ENCODE assay signal across 28 cellular contexts in the genomic region with DNA sequence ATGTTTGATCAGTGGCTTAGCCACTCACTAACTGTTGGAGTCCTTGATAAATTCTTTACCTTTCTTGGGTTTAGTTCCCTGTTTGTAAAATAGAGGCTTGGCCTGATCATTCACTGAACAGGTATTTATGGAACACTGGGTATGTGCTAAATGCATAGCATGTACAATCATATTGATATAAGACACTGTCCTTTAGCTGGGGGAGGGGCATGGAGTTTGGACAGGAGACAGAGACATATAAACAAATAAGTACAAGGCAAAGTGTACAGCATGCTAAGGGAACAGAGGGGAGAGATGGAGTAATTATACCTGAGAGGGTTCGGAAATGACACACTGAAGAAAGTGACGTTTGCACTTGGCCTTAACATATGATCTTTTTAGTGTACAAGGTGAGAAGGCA.
DNase-seq lines count a peak whose midpoint lies in the region; ATAC-seq, FAIRE-seq and TF ChIP-seq lines count a peak whose summit lies in the region.
"Had no signal": no experiment of that assay in that cellular context is flagged by ENCODE, and none has a peak within 500 bp of the region (broad histone marks: within the 10 kb centered on the region; RNA-seq: fewer than 3 reads in every experiment).

No MANE protein-coding gene starts in this region.

- no peaks in the 10 kb centered on the region for H3K27me3 ChIP-seq in lung (ENCODE audit: control insufficient read depth, insufficient read depth)
- H3K27me3 ChIP-seq in prostate gland (replicated peaks; ENCODE audit: insufficient read depth): no peaks in the 10 kb centered on the region
- peaks cover 1 to 21% of the 10 kb centered on the region in 2 experiments; a peak in 2 of 5 replicates for H3K27me3 ChIP-seq in HepG2 (ENCODE audit: control insufficient read depth in 1 of 2, insufficient read depth in 2 of 2, low read length in 2 of 2)
- H3K27me3 ChIP-seq: BLaER1 treated with 17β-estradiol and CSF1 and Interleukin-3, amounts not matched to agents 10 nM and 100 nM had no signal

- TF ChIP-seq EP300 in HepG2 (IDR thresholded peaks at IDR 0.05; ENCODE audit: low read depth in 2 of 2, low read length in 2 of 2): no peak
- TF ChIP-seq EP300 in HepG2 (CRISPR knock-in tag; IDR thresholded peaks at IDR 0.05; ENCODE audit: borderline replicate concordance): no peak

- H3K36me3 Mint-ChIP-seq in activated CD8-positive, alpha-beta T cell treated with anti-CD3 and anti-CD28 coated beads, Interleukin-2, amount 10 ng/mL, durations not matched to agents 7 days and 5 days (ENCODE audit: low read depth): no peaks in the 10 kb centered on the region
- H3K36me3 Mint-ChIP-seq in activated CD8-positive, alpha-beta T cell treated with anti-CD3 and anti-CD28 coated beads for 36 hours (ENCODE audit: low read depth): no peaks in the 10 kb centered on the region
- H3K36me3 Mint-ChIP-seq: CD14-positive monocyte; CD8-positive, alpha-beta T cell had no signal

- no peak overlapping the region for H3K4me3 Mint-ChIP-seq in activated CD8-positive, alpha-beta T cell treated with anti-CD3 and anti-CD28 coated beads, Interleukin-2, amount 10 ng/mL, durations not matched to agents 7 days and 5 days
- no peak overlapping the region for H3K4me3 Mint-ChIP-seq in activated CD8-positive, alpha-beta T cell treated with anti-CD3 and anti-CD28 coated beads for 36 hours
- H3K4me3 Mint-ChIP-seq: B cell; CD14-positive monocyte; CD4-positive, CD25-positive, alpha-beta regulatory T cell; CD8-positive, alpha-beta T cell had no signal

- H3K4me1 ChIP-seq in lung (ENCODE audit: control insufficient read depth in 2 of 2, insufficient read depth in 2 of 2, low read length in 2 of 2) (peaks cover 0 to 5% of the 10 kb centered on the region in 2 donors), prostate gland (replicated peaks) (no peaks in the 10 kb centered on the region), HepG2 (ENCODE audit: insufficient read depth, low read length) (no peaks in the 10 kb centered on the region)
- H3K4me1 ChIP-seq: A549, Caco-2 had no signal

- TF ChIP-seq POLR2A in prostate gland (IDR thresholded peaks at IDR 0.05) (no peak), HepG2 (IDR thresholded peaks at IDR 0.05; ENCODE audit: insufficient read depth in 1 of 2, low read depth in 2 of 2, low read length in 2 of 2) (no peak)

- no peaks in the 10 kb centered on the region for H3K4me1 Mint-ChIP-seq in activated CD8-positive, alpha-beta T cell treated with anti-CD3 and anti-CD28 coated beads, Interleukin-2, amount 10 ng/mL, durations not matched to agents 7 days and 5 days (ENCODE audit: low read depth)
- no peaks in the 10 kb centered on the region for H3K4me1 Mint-ChIP-seq in activated CD8-positive, alpha-beta T cell treated with anti-CD3 and anti-CD28 coated beads for 36 hours (ENCODE audit: low read depth)
- H3K4me1 Mint-ChIP-seq: B cell had no signal

- H3K9ac ChIP-seq in HepG2 (ENCODE audit: insufficient read depth, low read depth, low read length): no peak overlapping the region
- H3K9ac ChIP-seq: BLaER1 treated with 17β-estradiol and CSF1 and Interleukin-3, amounts not matched to agents 10 nM and 100 nM had no signal

- BruUV-seq in HepG2 (replicated peaks; lab: Mats Ljungman, UMichigan): no TSS peak

- H3K27me3 Mint-ChIP-seq in activated CD8-positive, alpha-beta T cell treated with anti-CD3 and anti-CD28 coated beads, Interleukin-2, amount 10 ng/mL, durations not matched to agents 7 days and 5 days (ENCODE audit: low read depth): no peaks in the 10 kb centered on the region
- H3K27me3 Mint-ChIP-seq in activated CD8-positive, alpha-beta T cell treated with anti-CD3 and anti-CD28 coated beads for 36 hours: no peaks in the 10 kb centered on the region

- H3K36me3 ChIP-seq in lung (ENCODE audit: control insufficient read depth in 2 of 2, insufficient read depth in 2 of 2, low read length in 2 of 2) (no peaks in the 10 kb centered on the region), prostate gland (no peaks in the 10 kb centered on the region), HepG2 (replicated peaks in 1 of 2; ENCODE audit: control insufficient read depth in 1 of 2, insufficient read depth in 2 of 2, low read length in 2 of 2) (no peaks in the 10 kb centered on the region)
- H3K36me3 ChIP-seq: BLaER1 treated with 17β-estradiol and CSF1 and Interleukin-3, amounts not matched to agents 10 nM and 100 nM had no signal

- H3K4me2 ChIP-seq in HepG2 (ENCODE audit: low read depth, low read length): no peak overlapping the region
- H3K4me2 ChIP-seq: A549; BLaER1 treated with 17β-estradiol and CSF1 and Interleukin-3, amounts not matched to agents 10 nM and 100 nM had no signal

- H3K4me3 ChIP-seq in LNCaP clone FGC (ENCODE audit: low read depth, low read length): no peak overlapping the region
- no peak overlapping the region for H3K4me3 ChIP-seq in lung
- H3K4me3 ChIP-seq in prostate gland: no peak overlapping the region
- no peak overlapping the region for H3K4me3 ChIP-seq in HepG2 (replicated peaks in 1 of 3; ENCODE audit: insufficient read depth in 1 of 3, low read depth in 2 of 3, low read length in 3 of 3)
- H3K4me3 ChIP-seq: A549; BLaER1 treated with 17β-estradiol and CSF1 and Interleukin-3, amounts not matched to agents 10 nM and 100 nM; GM12878 had no signal

- DNase-seq in activated CD8-positive, alpha-beta T cell treated with anti-CD3 and anti-CD28 coated beads, Interleukin-2, amount 10 ng/mL, durations not matched to agents 7 days and 5 days: peak; percentile 15
- no peak for DNase-seq in activated CD8-positive, alpha-beta T cell treated with anti-CD3 and anti-CD28 coated beads for 36 hours
- DNase-seq in LNCaP clone FGC (ENCODE audit: low read depth): peak; percentile 97
- peak; percentile 1 for DNase-seq in lung (ENCODE audit: low spot score)
- DNase-seq in prostate gland (ENCODE audit: low spot score): peak; percentile 56
- no peak for DNase-seq in HepG2 (ENCODE audit: low spot score)
- DNase-seq in left cardiac atrium: no peak
- DNase-seq in NCI-H187 treated with DMSO at 0.1 percent for 48 hours (lab: John Stamatoyannopoulos, UW): no peak
- DNase-seq: AML-193; Caco-2; Calu3; CD4-positive, CD25-positive, alpha-beta regulatory T cell; CD8-positive, alpha-beta T cell; DMS 273 treated with DMSO at 0.1 percent for 48 hours; DMS153; DMS53; DMS79; DND-41; EL; GDM1 had no signal

- ATAC-seq in activated CD8-positive, alpha-beta T cell treated with anti-CD3 and anti-CD28 coated beads, Interleukin-2, amount 10 ng/mL, durations not matched to agents 7 days and 5 days: no peak
- no peak for ATAC-seq in activated CD8-positive, alpha-beta T cell treated with anti-CD3 and anti-CD28 coated beads for 36 hours
- ATAC-seq in lung (ENCODE audit: insufficient read depth, low FRiP score) (no peak), HepG2 (no peak), left cardiac atrium (no peak)
- ATAC-seq: A549; CD8-positive, alpha-beta T cell; GM12878 had no signal

- in situ Hi-C loops in HepG2 (cut with HindIII; ENCODE audit: extremely low pct_ligation_motif_present, low pct_unique_long_range_greater_than_20kb): no loop called here

- POLR2A ChIA-PET in activated CD8-positive, alpha-beta T cell treated with anti-CD3 and anti-CD28 coated beads, Interleukin-2, amount 10 ng/mL, durations not matched to agents 7 days and 5 days (lab: Charles Lee): no interaction called here
- POLR2A ChIA-PET in activated CD8-positive, alpha-beta T cell treated with anti-CD3 and anti-CD28 coated beads for 36 hours (lab: Charles Lee): no interaction called here
- POLR2A ChIA-PET in HepG2 (lab: Yijun Ruan, JAX): no interaction called here

- no peak for TF ChIP-seq CTCF in activated CD8-positive, alpha-beta T cell treated with anti-CD3 and anti-CD28 coated beads for 36 hours (IDR thresholded peaks at IDR 0.05)
- TF ChIP-seq CTCF in LNCaP clone FGC (IDR thresholded peaks at IDR 0.05; ENCODE audit: control insufficient read depth, extremely low read depth, insufficient read depth) (no peak), lung (IDR thresholded peaks at IDR 0.05; ENCODE audit: control extremely low read depth, extremely low read depth) (no peak), prostate gland (IDR thresholded peaks at IDR 0.05) (no peak), HepG2 (CRISPR knock-in tag; IDR thresholded peaks at IDR 0.05) (no peak)

- H3K9me3 ChIP-seq in lung (ENCODE audit: control insufficient read depth in 2 of 2, insufficient read depth in 1 of 2, low read length in 1 of 2) (no peaks in the 10 kb centered on the region), prostate gland (no peaks in the 10 kb centered on the region), HepG2 (ENCODE audit: low read length) (no peaks in the 10 kb centered on the region)
- H3K9me3 ChIP-seq: A549; BLaER1 treated with 17β-estradiol and CSF1 and Interleukin-3, amounts not matched to agents 10 nM and 100 nM; Caco-2 had no signal

- intact Hi-C loops in activated CD8-positive, alpha-beta T cell treated with anti-CD3 and anti-CD28 coated beads for 36 hours (cut with micrococcal nuclease): no loop called here
- intact Hi-C loops in prostate gland (cut with DNase I) (no loop called here), HepG2 (cut with micrococcal nuclease; ENCODE audit: unreplicated experiment) (no loop called here), left cardiac atrium (cut with DNase I) (no loop called here)

- WGBS in lung, 2 donors: 82 to 90% methylated on average over 2 of the region's 2 CpGs
- 60% methylated on average over 2 of the region's 2 CpGs for WGBS in prostate gland
- WGBS in HepG2 (ENCODE audit: low lambda C conversion rate): 0% methylated on average over 2 of the region's 2 CpGs

- H3K79me2 ChIP-seq in HepG2 (ENCODE audit: insufficient read depth, low read length): no peaks in the 10 kb centered on the region

- CTCF ChIA-PET in activated CD8-positive, alpha-beta T cell treated with anti-CD3 and anti-CD28 coated beads, Interleukin-2, amount 10 ng/mL, durations not matched to agents 7 days and 5 days (lab: Charles Lee): no interaction called here
- CTCF ChIA-PET in activated CD8-positive, alpha-beta T cell treated with anti-CD3 and anti-CD28 coated beads for 36 hours (lab: Charles Lee): interaction anchor here (1.1 kb wide), 1 partner anchor 28 kb away, joined by 3 read pairs; no protein-coding TSS in a partner anchor
- CTCF ChIA-PET in HepG2 (lab: Yijun Ruan, JAX; ENCODE audit: low intra/inter-chr PET ratio, low total read pairs): no interaction called here

- no peaks in the 10 kb centered on the region for H3K9me3 Mint-ChIP-seq in activated CD8-positive, alpha-beta T cell treated with anti-CD3 and anti-CD28 coated beads, Interleukin-2, amount 10 ng/mL, durations not matched to agents 7 days and 5 days (ENCODE audit: insufficient read depth)
- no peaks in the 10 kb centered on the region for H3K9me3 Mint-ChIP-seq in activated CD8-positive, alpha-beta T cell treated with anti-CD3 and anti-CD28 coated beads for 36 hours
- H3K9me3 Mint-ChIP-seq: CD14-positive monocyte; CD4-positive, CD25-positive, alpha-beta regulatory T cell; CD8-positive, alpha-beta T cell had no signal

- H3K27ac Mint-ChIP-seq in activated CD8-positive, alpha-beta T cell treated with anti-CD3 and anti-CD28 coated beads, Interleukin-2, amount 10 ng/mL, durations not matched to agents 7 days and 5 days: no peak overlapping the region
- H3K27ac Mint-ChIP-seq in activated CD8-positive, alpha-beta T cell treated with anti-CD3 and anti-CD28 coated beads for 36 hours: no peak overlapping the region
- H3K27ac Mint-ChIP-seq: B cell; CD14-positive monocyte; CD4-positive, CD25-positive, alpha-beta regulatory T cell; CD8-positive, alpha-beta T cell had no signal

- H3K27ac ChIP-seq in lung (ENCODE audit: low read depth in 1 of 2, low read length in 1 of 2) (no peak overlapping the region), prostate gland (no peak overlapping the region), HepG2 (ENCODE audit: extremely low read length, insufficient read depth, low read length) (no peak overlapping the region)
- H3K27ac ChIP-seq: 22Rv1; A549; BLaER1 treated with 17β-estradiol and CSF1 and Interleukin-3, amounts not matched to agents 10 nM and 100 nM had no signal

- no peak overlapping the region for H2AFZ ChIP-seq in HepG2 (ENCODE audit: low read length)

- TF ChIP-seq RAD21 in HepG2 (CRISPR knock-in tag; IDR thresholded peaks at IDR 0.05): no peak

- FAIRE-seq in HepG2 (lab: Jason Lieb, UNC): no peak
- FAIRE-seq: A549, GM12878, GM12892, GM18507 had no signal

- no peaks in the 10 kb centered on the region for H4K20me1 ChIP-seq in HepG2 (ENCODE audit: insufficient read depth, low read length)
- H4K20me1 ChIP-seq: BLaER1 treated with 17β-estradiol and CSF1 and Interleukin-3, amounts not matched to agents 10 nM and 100 nM had no signal

Comparison
In these comparisons a context has a peak if more than half of its experiments do, and no peak if none do; other contexts are left out.
1. DNase-seq: peak in activated CD8-positive, alpha-beta T cell treated with anti-CD3 and anti-CD28 coated beads, Interleukin-2, amount 10 ng/mL, durations not matched to agents 7 days and 5 days (single experiment), LNCaP clone FGC (single experiment), lung (single experiment) and prostate gland (single experiment); none in activated CD8-positive, alpha-beta T cell treated with anti-CD3 and anti-CD28 coated beads for 36 hours (single experiment), HepG2 (single experiment), left cardiac atrium (single experiment) and NCI-H187 treated with DMSO at 0.1 percent for 48 hours (single experiment).